Comparison of ENCODE assay signal across 21 cellular contexts in genomic region chr9:21638104-21638503, GRCh38.
"Had no signal": no experiment of that assay in that cellular context is flagged by ENCODE, and none has a peak within 500 bp of the region (broad histone marks: within the 10 kb centered on the region; RNA-seq: fewer than 3 reads in every experiment).

No MANE protein-coding gene starts in this region.

- ATAC-seq: Panc1 had no signal

- DNase-seq: KBM-7; MV-4-11; NCI-H1048; NCI-H1105; NCI-H1417; NCI-H1436 treated with DMSO at 0.1 percent for 48 hours; NCI-H1694 treated with DMSO at 0.1 percent for 48 hours; NCI-H1930; NCI-H2081; NCI-H2107; NCI-H2227 treated with DMSO at 0.1 percent for 48 hours; NCI-H524 treated with DMSO at 0.1 percent for 48 hours; NCI-H69; NCI-H774; NK-92 treated with Interleukin-12 subunit alpha and Interleukin-12 subunit beta, amount 100 ng/mL, for 24 hours; PC-3; SHP77; SK-N-SH; SW 1271 had no signal

- H3K27ac ChIP-seq: RWPE1 had no signal

- H3K4me2 ChIP-seq: SK-N-SH had no signal

- H3K9ac ChIP-seq: SK-N-SH had no signal
